Comparison of ENCODE assay signal across 12 cellular contexts in genomic region chr7:468681-469590, GRCh38. TPM values are rescaled to one million over a fixed set of nuclear protein-coding genes. Genes with fewer than 3 reads are reported as not detected.
DNase-seq lines count a peak whose midpoint lies in the region; ATAC-seq, FAIRE-seq and TF ChIP-seq lines count a peak whose summit lies in the region.
"Had no signal": no experiment of that assay in that cellular context is flagged by ENCODE, and none has a peak within 500 bp of the region (broad histone marks: within the 10 kb centered on the region; RNA-seq: fewer than 3 reads in every experiment).

No MANE protein-coding gene starts in this region.

- no peaks in the 10 kb centered on the region for H3K27me3 ChIP-seq in tibial artery

- ATAC-seq in activated T-helper 17 cell treated with anti-CD3 and anti-CD28 coated beads, Interleukin-2, amount 50 U/mL, for 72 hours (replicated peaks) = peak; percentile 69
- ATAC-seq: esophagus mucosa had no signal

- no peaks in the 10 kb centered on the region for H3K9me3 ChIP-seq in kidney (ENCODE audit: control insufficient read depth in 1 of 2, low read length in 2 of 2)
- no peaks in the 10 kb centered on the region for H3K9me3 ChIP-seq in tibial artery

- CTCF ChIA-PET in activated naive CD4-positive, alpha-beta T cell treated with anti-CD3 and anti-CD28 coated beads for 36 hours (lab: Charles Lee) = no interaction called here

- intact Hi-C loops in activated naive CD4-positive, alpha-beta T cell treated with anti-CD3 and anti-CD28 coated beads for 36 hours (cut with micrococcal nuclease) = no loop called here
- intact Hi-C loops in kidney (cut with DNase I) = no loop called here
- intact Hi-C loops in tibial artery (cut with DNase I; ENCODE audit: low total_unique reads) = no loop called here

- H3K4me3 ChIP-seq in kidney (ENCODE audit: low read length in 2 of 2) = no peak overlapping the region
- H3K4me3 ChIP-seq in tibial artery = no peak overlapping the region

- no peak overlapping the region for H3K9ac ChIP-seq in kidney (ENCODE audit: low read length in 2 of 2)

- no peak for FAIRE-seq in kidney (lab: Jason Lieb, UNC)
- FAIRE-seq: GM18507 had no signal

- peak; percentile 35 for DNase-seq in activated naive CD4-positive, alpha-beta T cell treated with anti-CD3 and anti-CD28 coated beads for 36 hours
- no peak for DNase-seq in activated naive CD4-positive, alpha-beta T cell (lab: John Stamatoyannopoulos, UW)
- DNase-seq in kidney = peak; percentile 51
- peak; percentile 31 to 72 for DNase-seq in tibial artery
- DNase-seq in T-helper 1 cell = no peak
- DNase-seq in GM10266 (ENCODE audit: extremely low spot score) = no peak
- DNase-seq in activated CD4-positive, alpha-beta T cell treated with anti-CD3 and anti-CD28 coated beads, Interleukin-2, amount 50 U/mL, for 1 hour = no peak
- DNase-seq: COR-L47, GOT3 had no signal

- H3K4me1 Mint-ChIP-seq in activated naive CD4-positive, alpha-beta T cell treated with anti-CD3 and anti-CD28 coated beads for 36 hours (ENCODE audit: low read depth) = peaks cover 10% of the 10 kb centered on the region
- H3K4me1 Mint-ChIP-seq in activated T-helper 17 cell treated with anti-CD3 and anti-CD28 coated beads, Interleukin-2, amount 50 U/mL, for 72 hours = peaks cover 15% of the 10 kb centered on the region

- peaks cover 9% of the 10 kb centered on the region for H3K9me3 Mint-ChIP-seq in activated naive CD4-positive, alpha-beta T cell treated with anti-CD3 and anti-CD28 coated beads for 36 hours
- peaks cover 13% of the 10 kb centered on the region for H3K9me3 Mint-ChIP-seq in activated T-helper 17 cell treated with anti-CD3 and anti-CD28 coated beads, Interleukin-2, amount 50 U/mL, for 72 hours

- H3K27me3 Mint-ChIP-seq in activated naive CD4-positive, alpha-beta T cell treated with anti-CD3 and anti-CD28 coated beads for 36 hours (ENCODE audit: low read depth) = no peaks in the 10 kb centered on the region
- no peaks in the 10 kb centered on the region for H3K27me3 Mint-ChIP-seq in activated T-helper 17 cell treated with anti-CD3 and anti-CD28 coated beads, Interleukin-2, amount 50 U/mL, for 72 hours

- H3K27ac ChIP-seq in kidney (ENCODE audit: low read depth in 2 of 2, low read length in 2 of 2) = peak overlapping the region; percentile 48 to 58
- peak overlapping the region; percentile 60 to 62 for H3K27ac ChIP-seq in tibial artery

- H3K4me1 ChIP-seq in kidney (ENCODE audit: control insufficient read depth in 1 of 2, insufficient read depth in 1 of 2, low read depth in 1 of 2, low read length in 2 of 2) (peaks cover 0 to 17% of the 10 kb centered on the region in 2 donors), tibial artery (peaks cover 4 to 37% (median 28%) of the 10 kb centered on the region in 4 donors)

- H3K36me3 Mint-ChIP-seq in activated naive CD4-positive, alpha-beta T cell treated with anti-CD3 and anti-CD28 coated beads for 36 hours (ENCODE audit: low read depth) = peaks cover 1% of the 10 kb centered on the region
- H3K36me3 Mint-ChIP-seq in activated T-helper 17 cell treated with anti-CD3 and anti-CD28 coated beads, Interleukin-2, amount 50 U/mL, for 72 hours (ENCODE audit: low read depth) = no peaks in the 10 kb centered on the region

- no peak overlapping the region for H3K4me3 Mint-ChIP-seq in activated naive CD4-positive, alpha-beta T cell treated with anti-CD3 and anti-CD28 coated beads for 36 hours
- H3K4me3 Mint-ChIP-seq in activated T-helper 17 cell treated with anti-CD3 and anti-CD28 coated beads, Interleukin-2, amount 50 U/mL, for 72 hours = no peak overlapping the region

- H3K36me3 ChIP-seq in kidney (ENCODE audit: control insufficient read depth in 1 of 2, insufficient read depth in 2 of 2, low read length in 2 of 2) (no peaks in the 10 kb centered on the region), tibial artery (no peaks in the 10 kb centered on the region)

- TF ChIP-seq CTCF in kidney (IDR thresholded peaks at IDR 0.05; ENCODE audit: borderline replicate concordance, extremely low read depth, insufficient read depth) (no peak), tibial artery (IDR thresholded peaks at IDR 0.05) (no peak), GM10266 (IDR thresholded peaks at IDR 0.05; ENCODE audit: control insufficient read depth, insufficient read depth, low read depth, missing control alignments) (no peak)

- H3K27ac Mint-ChIP-seq in activated naive CD4-positive, alpha-beta T cell treated with anti-CD3 and anti-CD28 coated beads for 36 hours = no peak overlapping the region
- peak overlapping the region; percentile 29 for H3K27ac Mint-ChIP-seq in activated T-helper 17 cell treated with anti-CD3 and anti-CD28 coated beads, Interleukin-2, amount 50 U/mL, for 72 hours

RNA-seq across cellular contexts. Expression of gene PDGFA, which starts 50.7 kb away (rescaled TPM):
- total RNA-seq in activated naive CD4-positive, alpha-beta T cell treated with anti-CD3 and anti-CD28 coated beads for 36 hours = 1 to 10 TPM; 7.7 TPM
- total RNA-seq in activated T-helper 17 cell treated with anti-CD3 and anti-CD28 coated beads, Interleukin-2, amount 50 U/mL, for 72 hours = 10 to 100 TPM; 11.9 to 28.1 TPM
- 53.0 TPM for total RNA-seq in kidney
- 14.1 TPM for polyA plus RNA-seq in kidney (ENCODE audit: insufficient read depth, low read depth, low replicate concordance)

Comparison
In these comparisons a context has a peak if more than half of its experiments do, and no peak if none do; other contexts are left out.
1. DNase-seq: peak in activated naive CD4-positive, alpha-beta T cell treated with anti-CD3 and anti-CD28 coated beads for 36 hours (single experiment), kidney (single experiment) and tibial artery (2 of 2); none in activated naive CD4-positive, alpha-beta T cell (0 of 4), T-helper 1 cell (0 of 5), GM10266 (single experiment) and activated CD4-positive, alpha-beta T cell treated with anti-CD3 and anti-CD28 coated beads, Interleukin-2, amount 50 U/mL, for 1 hour (single experiment).